ENCODE assay signal across 20 cellular contexts in genomic region chr17:74477411-74477810, GRCh38. TPM values are rescaled to one million over a fixed set of nuclear protein-coding genes. Genes with fewer than 3 reads are reported as not detected.
DNase-seq lines count a peak whose midpoint lies in the region; ATAC-seq, FAIRE-seq and TF ChIP-seq lines count a peak whose summit lies in the region.
"Had no signal": no experiment of that assay in that cellular context is flagged by ENCODE, and none has a peak within 500 bp of the region (broad histone marks: within the 10 kb centered on the region; RNA-seq: fewer than 3 reads in every experiment).

No MANE protein-coding gene starts in this region.

- FAIRE-seq in kidney (lab: Jason Lieb, UNC): no peak
- FAIRE-seq: A549, GM18507 had no signal

- H3K9me3 ChIP-seq in BLaER1 treated with 17β-estradiol and CSF1 and Interleukin-3, amounts not matched to agents 10 nM and 100 nM (replicated peaks in 1 of 11): peaks cover 14 to 25% (median 20%) of the 10 kb centered on the region in 11 experiments
- H3K9me3 ChIP-seq in kidney (ENCODE audit: control insufficient read depth in 1 of 2, low read length in 2 of 2): no peaks in the 10 kb centered on the region

- H3K4me3 Mint-ChIP-seq in activated T-helper 1 cell treated with anti-CD3 and anti-CD28 coated beads, Interleukin-12 subunit alpha, Interleukin-12 subunit beta, Interleukin-2, Interleukin-4 antibody, amounts not matched to agents 30 ng/mL and 10 ng/mL and 1 ng/mL, durations not matched to agents 14 hours and 24 hours and 36 hours: no peak overlapping the region
- H3K4me3 Mint-ChIP-seq in natural killer cell: peak overlapping the region; percentile 73
- H3K4me3 Mint-ChIP-seq in activated naive CD4-positive, alpha-beta T cell treated with anti-CD3 and anti-CD28 coated beads for 36 hours: no peak overlapping the region
- H3K4me3 Mint-ChIP-seq: GM23338 had no signal

- peak overlapping the region; percentile 83 for H3K27ac Mint-ChIP-seq in activated T-helper 1 cell treated with anti-CD3 and anti-CD28 coated beads, Interleukin-12 subunit alpha, Interleukin-12 subunit beta, Interleukin-2, Interleukin-4 antibody, amounts not matched to agents 30 ng/mL and 10 ng/mL and 1 ng/mL, durations not matched to agents 14 hours and 24 hours and 36 hours
- H3K27ac Mint-ChIP-seq in natural killer cell: peak overlapping the region; percentile 92 to 93
- no peak overlapping the region for H3K27ac Mint-ChIP-seq in activated naive CD4-positive, alpha-beta T cell treated with anti-CD3 and anti-CD28 coated beads for 36 hours
- H3K27ac Mint-ChIP-seq: GM23338 had no signal

- peaks cover 51 to 61% (median 55%) of the 10 kb centered on the region in 10 experiments for H3K4me1 ChIP-seq in BLaER1 treated with 17β-estradiol and CSF1 and Interleukin-3, amounts not matched to agents 10 nM and 100 nM
- H3K4me1 ChIP-seq in kidney (ENCODE audit: control insufficient read depth in 1 of 2, insufficient read depth in 1 of 2, low read depth in 1 of 2, low read length in 2 of 2): no peaks in the 10 kb centered on the region
- H3K4me1 ChIP-seq: A549, SJCRH30 had no signal

- H3K36me3 Mint-ChIP-seq in activated T-helper 1 cell treated with anti-CD3 and anti-CD28 coated beads, Interleukin-12 subunit alpha, Interleukin-12 subunit beta, Interleukin-2, Interleukin-4 antibody, amounts not matched to agents 30 ng/mL and 10 ng/mL and 1 ng/mL, durations not matched to agents 14 hours and 24 hours and 36 hours (ENCODE audit: low read depth): peaks cover 76% of the 10 kb centered on the region
- peaks cover 39% of the 10 kb centered on the region for H3K36me3 Mint-ChIP-seq in natural killer cell
- H3K36me3 Mint-ChIP-seq in activated naive CD4-positive, alpha-beta T cell treated with anti-CD3 and anti-CD28 coated beads for 36 hours (ENCODE audit: low read depth): peaks cover 8% of the 10 kb centered on the region

- CTCF ChIA-PET in GM10248 (lab: Yijun Ruan, JAX): interaction anchor here (1.1 to 2.6 kb wide), 3 partner anchors 21 to 109 kb away, joined by 5 to 10 read pairs (median 6); partner anchors contain the start of gene GPR142
- CTCF ChIA-PET in activated naive CD4-positive, alpha-beta T cell treated with anti-CD3 and anti-CD28 coated beads for 36 hours (lab: Charles Lee): interaction anchor here (1.3 kb wide), 1 partner anchor 93 kb away, joined by 3 read pairs; no protein-coding TSS in a partner anchor

- peak overlapping the region in 7 of 11 experiments; percentile 41 to 79 (median 69); a peak in 9 of 22 replicates for H3K27ac ChIP-seq in BLaER1 treated with 17β-estradiol and CSF1 and Interleukin-3, amounts not matched to agents 10 nM and 100 nM
- no peak overlapping the region for H3K27ac ChIP-seq in kidney (ENCODE audit: low read depth in 2 of 2, low read length in 2 of 2)
- H3K27ac ChIP-seq: A549, C4-2B, PC-9, SJCRH30 had no signal

- ATAC-seq in natural killer cell (no peak), GM21825 (IDR thresholded peaks at IDR 0.05; ENCODE audit: unreplicated experiment) (no peak)
- ATAC-seq: A549, GM23338 had no signal

- DNase-seq in GM10248 (ENCODE audit: extremely low spot score): peak; percentile 13
- no peak for DNase-seq in activated T-helper 1 cell treated with anti-CD3 and anti-CD28 coated beads, Interleukin-12 subunit alpha, Interleukin-12 subunit beta, Interleukin-2, Interleukin-4 antibody, amounts not matched to agents 30 ng/mL and 10 ng/mL and 1 ng/mL, durations not matched to agents 14 hours and 24 hours and 36 hours (ENCODE audit: low spot score)
- no peak for DNase-seq in natural killer cell
- DNase-seq in GDM1 (lab: John Stamatoyannopoulos, UW): no peak
- no peak for DNase-seq in kidney
- no peak for DNase-seq in activated naive CD4-positive, alpha-beta T cell treated with anti-CD3 and anti-CD28 coated beads for 36 hours
- DNase-seq: KG1, NCI-H1048, NCI-H2081 treated with DMSO at 0.1 percent for 48 hours, NCI-H510A, PC-9, SJCRH30 had no signal

- H3K9ac ChIP-seq in BLaER1 treated with 17β-estradiol and CSF1 and Interleukin-3, amounts not matched to agents 10 nM and 100 nM: peak overlapping the region in 4 of 11 experiments; percentile 17 to 63 (median 48); a peak in 4 of 22 replicates
- no peak overlapping the region for H3K9ac ChIP-seq in kidney (ENCODE audit: low read length in 2 of 2)

- POLR2A ChIA-PET in GM10248 (lab: Yijun Ruan, JAX): no interaction called here

- no peak for TF ChIP-seq CTCF in GM10248 (IDR thresholded peaks at IDR 0.05; ENCODE audit: control extremely low read depth, extremely low read depth, low read depth, missing control alignments)
- TF ChIP-seq CTCF in natural killer cell (IDR thresholded peaks at IDR 0.05): no peak
- no peak for TF ChIP-seq CTCF in kidney (IDR thresholded peaks at IDR 0.05; ENCODE audit: borderline replicate concordance, extremely low read depth, insufficient read depth)

- intact Hi-C loops in activated T-helper 1 cell treated with anti-CD3 and anti-CD28 coated beads, Interleukin-12 subunit alpha, Interleukin-12 subunit beta, Interleukin-2, Interleukin-4 antibody, amounts not matched to agents 30 ng/mL and 10 ng/mL and 1 ng/mL, durations not matched to agents 14 hours and 24 hours and 36 hours (cut with micrococcal nuclease): loop anchor here (5.0 to 10.0 kb wide), 2 partner anchors 35 to 257 kb away; partner anchors contain the start of gene RAB37
- intact Hi-C loops in natural killer cell (cut with micrococcal nuclease) (no loop called here), kidney (cut with DNase I) (no loop called here)
- intact Hi-C loops in activated naive CD4-positive, alpha-beta T cell treated with anti-CD3 and anti-CD28 coated beads for 36 hours (cut with micrococcal nuclease): no loop called here

- peaks cover 0 to 20% (median 0%) of the 10 kb centered on the region in 11 experiments; a peak in 4 of 22 replicates for H4K20me1 ChIP-seq in BLaER1 treated with 17β-estradiol and CSF1 and Interleukin-3, amounts not matched to agents 10 nM and 100 nM

- no peak overlapping the region; a peak in 1 of 20 replicates for H3K4me3 ChIP-seq in BLaER1 treated with 17β-estradiol and CSF1 and Interleukin-3, amounts not matched to agents 10 nM and 100 nM
- H3K4me3 ChIP-seq in kidney (ENCODE audit: low read length in 2 of 2): no peak overlapping the region
- H3K4me3 ChIP-seq: A549, GM23338, PC-9, SJCRH30 had no signal

- peak overlapping the region in 10 of 11 experiments; percentile 65 to 95 (median 78); a peak in 20 of 22 replicates for H3K4me2 ChIP-seq in BLaER1 treated with 17β-estradiol and CSF1 and Interleukin-3, amounts not matched to agents 10 nM and 100 nM
- H3K4me2 ChIP-seq: A549, GM23338, PC-9 had no signal

- H3K9me3 Mint-ChIP-seq in activated T-helper 1 cell treated with anti-CD3 and anti-CD28 coated beads, Interleukin-12 subunit alpha, Interleukin-12 subunit beta, Interleukin-2, Interleukin-4 antibody, amounts not matched to agents 30 ng/mL and 10 ng/mL and 1 ng/mL, durations not matched to agents 14 hours and 24 hours and 36 hours: peaks cover 16% of the 10 kb centered on the region
- H3K9me3 Mint-ChIP-seq in natural killer cell: no peaks in the 10 kb centered on the region
- H3K9me3 Mint-ChIP-seq in activated naive CD4-positive, alpha-beta T cell treated with anti-CD3 and anti-CD28 coated beads for 36 hours: peaks cover 17% of the 10 kb centered on the region

- H3K36me3 ChIP-seq in BLaER1 treated with 17β-estradiol and CSF1 and Interleukin-3, amounts not matched to agents 10 nM and 100 nM: peaks cover 0 to 80% (median 0%) of the 10 kb centered on the region in 11 experiments; a peak in 10 of 22 replicates
- no peaks in the 10 kb centered on the region for H3K36me3 ChIP-seq in kidney (ENCODE audit: control insufficient read depth in 1 of 2, insufficient read depth in 2 of 2, low read length in 2 of 2)
- H3K36me3 ChIP-seq: SJCRH30 had no signal

- no peaks in the 10 kb centered on the region for H3K27me3 ChIP-seq in BLaER1 treated with 17β-estradiol and CSF1 and Interleukin-3, amounts not matched to agents 10 nM and 100 nM

- no peaks in the 10 kb centered on the region for H3K27me3 Mint-ChIP-seq in activated T-helper 1 cell treated with anti-CD3 and anti-CD28 coated beads, Interleukin-12 subunit alpha, Interleukin-12 subunit beta, Interleukin-2, Interleukin-4 antibody, amounts not matched to agents 30 ng/mL and 10 ng/mL and 1 ng/mL, durations not matched to agents 14 hours and 24 hours and 36 hours (ENCODE audit: insufficient read depth)
- H3K27me3 Mint-ChIP-seq in natural killer cell (ENCODE audit: low read depth in 2 of 2): no peaks in the 10 kb centered on the region
- H3K27me3 Mint-ChIP-seq in activated naive CD4-positive, alpha-beta T cell treated with anti-CD3 and anti-CD28 coated beads for 36 hours (ENCODE audit: low read depth): no peaks in the 10 kb centered on the region

- H3K4me1 Mint-ChIP-seq in activated T-helper 1 cell treated with anti-CD3 and anti-CD28 coated beads, Interleukin-12 subunit alpha, Interleukin-12 subunit beta, Interleukin-2, Interleukin-4 antibody, amounts not matched to agents 30 ng/mL and 10 ng/mL and 1 ng/mL, durations not matched to agents 14 hours and 24 hours and 36 hours (ENCODE audit: low read depth): peaks cover 66% of the 10 kb centered on the region
- H3K4me1 Mint-ChIP-seq in natural killer cell: peaks cover 95 to 97% of the 10 kb centered on the region in 2 donors
- peaks cover 35% of the 10 kb centered on the region for H3K4me1 Mint-ChIP-seq in activated naive CD4-positive, alpha-beta T cell treated with anti-CD3 and anti-CD28 coated beads for 36 hours (ENCODE audit: low read depth)

RNA-seq across cellular contexts. Expression of gene CD300A, which starts 11.0 kb away (rescaled TPM):
- 9.8 and 10.4 TPM in 2 replicates for total RNA-seq in activated T-helper 1 cell treated with anti-CD3 and anti-CD28 coated beads, Interleukin-12 subunit alpha, Interleukin-12 subunit beta, Interleukin-2, Interleukin-4 antibody, amounts not matched to agents 30 ng/mL and 10 ng/mL and 1 ng/mL, durations not matched to agents 14 hours and 24 hours and 36 hours
- 100 to 1,000 TPM; 287 to 370 (median 295) TPM for total RNA-seq in natural killer cell
- 8.2 TPM for total RNA-seq in kidney
- 3.1 TPM for polyA plus RNA-seq in kidney (ENCODE audit: insufficient read depth, low read depth, low replicate concordance)
- total RNA-seq in activated naive CD4-positive, alpha-beta T cell treated with anti-CD3 and anti-CD28 coated beads for 36 hours: 1 to 10 TPM; 1.3 to 1.8 TPM
- total RNA-seq: G401, M059J, PC-9, SJCRH30 had no signal
- polyA plus RNA-seq: A549 had no signal

RNA-seq across cellular contexts. Expression of gene GPRC5C, which starts 45.5 kb away (rescaled TPM):
- 0.86 TPM in 1 of 2 replicates, not detected in the other for total RNA-seq in activated T-helper 1 cell treated with anti-CD3 and anti-CD28 coated beads, Interleukin-12 subunit alpha, Interleukin-12 subunit beta, Interleukin-2, Interleukin-4 antibody, amounts not matched to agents 30 ng/mL and 10 ng/mL and 1 ng/mL, durations not matched to agents 14 hours and 24 hours and 36 hours
- under 1 TPM; 0.26 to 0.60 (median 0.29) TPM for total RNA-seq in natural killer cell
- 358 TPM for total RNA-seq in kidney
- polyA plus RNA-seq in kidney (ENCODE audit: insufficient read depth, low read depth, low replicate concordance): 242 TPM
- total RNA-seq in activated naive CD4-positive, alpha-beta T cell treated with anti-CD3 and anti-CD28 coated beads for 36 hours: not detected
- total RNA-seq: SJCRH30 had no signal

RNA-seq across cellular contexts. Expression of gene CD300LB, which starts 53.9 kb away (rescaled TPM):
- not detected in 2 replicates for total RNA-seq in activated T-helper 1 cell treated with anti-CD3 and anti-CD28 coated beads, Interleukin-12 subunit alpha, Interleukin-12 subunit beta, Interleukin-2, Interleukin-4 antibody, amounts not matched to agents 30 ng/mL and 10 ng/mL and 1 ng/mL, durations not matched to agents 14 hours and 24 hours and 36 hours
- total RNA-seq in natural killer cell (1 to 10 TPM; 2.0 to 4.9 (median 3.5) TPM), kidney (0.91 TPM)
- polyA plus RNA-seq in kidney (ENCODE audit: insufficient read depth, low read depth, low replicate concordance): not detected
- not detected for total RNA-seq in activated naive CD4-positive, alpha-beta T cell treated with anti-CD3 and anti-CD28 coated beads for 36 hours
- total RNA-seq: G401, GM23338, M059J, PC-9, SJCRH30 had no signal
- polyA plus RNA-seq: A549, GM23338 had no signal

Comparison
In these comparisons a context has a peak if more than half of its experiments do, and no peak if none do; other contexts are left out.
1. H3K27ac ChIP-seq: peak in BLaER1 treated with 17β-estradiol and CSF1 and Interleukin-3, amounts not matched to agents 10 nM and 100 nM (7 of 11); none in kidney (0 of 2).
2. RNA of gene CD300A, which starts 11.0 kb away (total RNA-seq): 287 to 370 TPM in natural killer cell; 9.8 to 10.4 TPM in activated T-helper 1 cell treated with anti-CD3 and anti-CD28 coated beads, Interleukin-12 subunit alpha, Interleukin-12 subunit beta, Interleukin-2, Interleukin-4 antibody, amounts not matched to agents 30 ng/mL and 10 ng/mL and 1 ng/mL, durations not matched to agents 14 hours and 24 hours and 36 hours, 8.2 TPM in kidney (single experiment) and 1.3 to 1.8 TPM in activated naive CD4-positive, alpha-beta T cell treated with anti-CD3 and anti-CD28 coated beads for 36 hours; every median in the first group is over 10 times any median in the second.
3. RNA of gene GPRC5C, which starts 45.5 kb away (total RNA-seq): 358 TPM in kidney (single experiment); 0.26 to 0.60 TPM in natural killer cell, 0.86 TPM in activated T-helper 1 cell treated with anti-CD3 and anti-CD28 coated beads, Interleukin-12 subunit alpha, Interleukin-12 subunit beta, Interleukin-2, Interleukin-4 antibody, amounts not matched to agents 30 ng/mL and 10 ng/mL and 1 ng/mL, durations not matched to agents 14 hours and 24 hours and 36 hours and not detected in activated naive CD4-positive, alpha-beta T cell treated with anti-CD3 and anti-CD28 coated beads for 36 hours; every median in the first group is over 100 times any median in the second.